In the genomic region with DNA sequence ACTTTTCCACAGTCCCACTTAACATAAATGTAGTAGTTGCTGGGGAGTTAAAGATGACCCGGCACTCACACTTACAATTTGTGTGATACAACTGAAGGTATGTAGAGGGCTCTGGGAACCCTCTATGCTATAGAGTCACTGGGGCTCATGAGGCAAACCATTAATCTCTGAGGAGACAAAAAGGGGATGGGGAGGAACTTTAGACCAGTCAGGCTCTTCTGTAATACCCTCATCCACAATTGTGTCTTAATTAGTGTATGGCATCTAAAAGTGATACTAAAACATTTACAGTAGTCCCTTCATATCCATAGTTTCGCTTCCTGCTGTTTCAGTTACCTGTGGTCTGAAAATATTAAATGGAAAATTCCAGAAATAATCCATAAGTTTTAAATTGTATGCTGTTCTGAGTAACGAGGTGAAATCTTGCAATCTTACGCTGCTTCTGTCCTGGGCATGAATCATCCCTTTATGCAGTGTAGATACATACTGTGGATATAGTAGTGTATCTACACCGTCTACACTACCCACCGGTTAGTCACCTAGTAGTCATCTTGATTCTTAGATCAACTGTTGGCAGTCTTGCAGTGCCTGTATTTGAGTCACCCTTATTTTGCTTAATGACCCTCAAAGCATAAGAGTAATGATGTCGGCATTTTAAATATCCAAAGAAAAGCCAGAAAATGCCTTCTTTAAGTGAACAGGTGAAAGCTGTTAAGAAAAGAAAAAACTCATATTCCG, we compare ENCODE assay signal across 12 cellular contexts. TPM values are rescaled to one million over a fixed set of nuclear protein-coding genes. Genes with fewer than 3 reads are reported as not detected.
A peak's percentile ranks its signal among the peaks of the same experiment; 100 is the strongest.
DNase-seq lines count a peak whose midpoint lies in the region; ATAC-seq, FAIRE-seq and TF ChIP-seq lines count a peak whose summit lies in the region.
"Had no signal": no experiment of that assay in that cellular context is flagged by ENCODE, and none has a peak within 500 bp of the region (broad histone marks: within the 10 kb centered on the region; RNA-seq: fewer than 3 reads in every experiment).

No MANE protein-coding gene starts in this region.

- no peaks in the 10 kb centered on the region for H3K27me3 ChIP-seq in astrocyte (ENCODE audit: insufficient read depth, low read length)
- H3K27me3 ChIP-seq: heart left ventricle had no signal

- H3K27me3 Mint-ChIP-seq in IgD-negative memory B cell = no peaks in the 10 kb centered on the region
- H3K27me3 Mint-ChIP-seq in astrocyte (ENCODE audit: low read depth, unreplicated experiment) = no peaks in the 10 kb centered on the region

- H3K27ac Mint-ChIP-seq in IgD-negative memory B cell (peak overlapping the region in 2 of 3 donors; percentile 1 to 57), astrocyte (ENCODE audit: unreplicated experiment) (peak overlapping the region; percentile 79)

- H3K79me2 ChIP-seq in astrocyte (ENCODE audit: insufficient read depth, low read length) = peaks cover 88% of the 10 kb centered on the region

- no peaks in the 10 kb centered on the region for H3K9me3 ChIP-seq in astrocyte (ENCODE audit: insufficient read depth, low read depth, low read length)
- H3K9me3 ChIP-seq: heart left ventricle had no signal

- H3K9me3 Mint-ChIP-seq in IgD-negative memory B cell (no peaks in the 10 kb centered on the region), astrocyte (ENCODE audit: unreplicated experiment) (no peaks in the 10 kb centered on the region)
- H3K9me3 Mint-ChIP-seq: neural crest cell had no signal

- peak overlapping the region; percentile 46 for H3K9ac ChIP-seq in astrocyte (ENCODE audit: low read length)

- H3K4me3 ChIP-seq in astrocyte (ENCODE audit: insufficient read depth, low read depth, low read length) = no peak overlapping the region
- H3K4me3 ChIP-seq: heart left ventricle had no signal

- peaks cover 81% of the 10 kb centered on the region for H4K20me1 ChIP-seq in astrocyte (ENCODE audit: insufficient read depth, low read length)

- H3K4me1 Mint-ChIP-seq in IgD-negative memory B cell = peaks cover 26 to 29% (median 27%) of the 10 kb centered on the region in 3 donors
- H3K4me1 Mint-ChIP-seq in astrocyte (ENCODE audit: low read depth, unreplicated experiment) = peaks cover 11% of the 10 kb centered on the region

- peak; percentile 91 for FAIRE-seq in astrocyte (lab: Jason Lieb, UNC)

- H2AFZ ChIP-seq in astrocyte (ENCODE audit: low read depth, low read length) = no peak overlapping the region

- DNase-seq in SIG-M5 treated with dmso at 0.1 percent for 504 hours (lab: John Stamatoyannopoulos, UW; ENCODE audit: unreplicated experiment) = peak; percentile 20
- no peak for DNase-seq in SIG-M5 (lab: John Stamatoyannopoulos, UW)
- DNase-seq in astrocyte (ENCODE audit: low read depth) = peak; percentile 99
- DNase-seq in non-pigmented ciliary epithelial cell (ENCODE audit: low read depth) = peak; percentile 92
- no peak for DNase-seq in NCI-H146 (lab: John Stamatoyannopoulos, UW)
- DNase-seq: heart left ventricle, NCI-H1092 had no signal

- H3K27ac ChIP-seq in astrocyte (ENCODE audit: low read depth, low read length) = peak overlapping the region; percentile 72
- H3K27ac ChIP-seq: 22Rv1, heart left ventricle had no signal

- H3K4me3 Mint-ChIP-seq in IgD-negative memory B cell = peak overlapping the region in 2 of 4 donors; percentile 23 to 28
- H3K4me3 Mint-ChIP-seq in astrocyte (ENCODE audit: unreplicated experiment) = no peak overlapping the region
- H3K4me3 Mint-ChIP-seq: neural crest cell had no signal

- no peak for TF ChIP-seq CTCF in astrocyte (IDR thresholded peaks at IDR 0.05; ENCODE audit: insufficient read depth, low read depth, low read length)

- peak overlapping the region; percentile 39 for H3K4me2 ChIP-seq in astrocyte (ENCODE audit: low read length)

- H3K36me3 Mint-ChIP-seq in IgD-negative memory B cell (peaks cover 5% of the 10 kb centered on the region), astrocyte (ENCODE audit: low read depth, unreplicated experiment) (no peaks in the 10 kb centered on the region)

- no peaks in the 10 kb centered on the region for H3K36me3 ChIP-seq in astrocyte (ENCODE audit: insufficient read depth, low read length)

- ATAC-seq in HG03354 (IDR thresholded peaks at IDR 0.05; ENCODE audit: poor library complexity, severe bottlenecking, unreplicated experiment) (no peak), GM21447 (IDR thresholded peaks at IDR 0.05; ENCODE audit: unreplicated experiment) (no peak)
- ATAC-seq: heart left ventricle had no signal

- H3K4me1 ChIP-seq in astrocyte (ENCODE audit: insufficient read depth, low read length) = peaks cover 9% of the 10 kb centered on the region

RNA-seq across cellular contexts. Expression of a gene that starts 12.2 kb away (rescaled TPM):
- 10.0 TPM for polyA plus RNA-seq in IgD-negative memory B cell
- total RNA-seq in astrocyte = 45.1 and 46.6 TPM in 2 replicates

RNA-seq across cellular contexts. Expression of a gene that starts 33.0 kb away (rescaled TPM):
- polyA plus RNA-seq in IgD-negative memory B cell = not detected
- total RNA-seq in astrocyte = not detected in 2 replicates
- polyA plus RNA-seq: heart left ventricle had no signal

RNA-seq across cellular contexts. Expression of a gene that starts 49.8 kb away (rescaled TPM):
- polyA plus RNA-seq in IgD-negative memory B cell = 5.6 TPM
- 6.3 and 9.6 TPM in 2 replicates for total RNA-seq in astrocyte

Comparison
In these comparisons a context has a peak if more than half of its experiments do, and no peak if none do; other contexts are left out.
1. DNase-seq: peak in SIG-M5 treated with dmso at 0.1 percent for 504 hours (single experiment), astrocyte (single experiment) and non-pigmented ciliary epithelial cell (single experiment); none in SIG-M5 (single experiment) and NCI-H146 (single experiment).